12 cellular contexts compared by ENCODE assay signal in genomic region chr6:127519469-127519785, GRCh38. TPM values are rescaled to one million over a fixed set of nuclear protein-coding genes. Genes with fewer than 3 reads are reported as not detected.
DNase-seq lines count a peak whose midpoint lies in the region; ATAC-seq and TF ChIP-seq lines count a peak whose summit lies in the region.
"Had no signal": no experiment of that assay in that cellular context is flagged by ENCODE, and none has a peak within 500 bp of the region (broad histone marks: within the 10 kb centered on the region; RNA-seq: fewer than 3 reads in every experiment).

No MANE protein-coding gene starts in this region.

- TF ChIP-seq CTCF in foreskin fibroblast (IDR thresholded peaks at IDR 0.05; ENCODE audit: low read depth, low read length): no peak

- CTCF ChIA-PET in activated CD4-positive, alpha-beta memory T cell treated with anti-CD3 and anti-CD28 coated beads, Interleukin-2, amount 10 ng/mL, durations not matched to agents 7 days and 5 days (lab: Charles Lee): interaction anchor here (1.4 to 8.8 kb wide), 5 partner anchors 9 to 253 kb away, joined by 4 to 128 read pairs (median 33); partner anchors contain the start of gene RNF146

- H3K36me3 Mint-ChIP-seq in activated CD4-positive, alpha-beta T cell treated with anti-CD3 and anti-CD28 coated beads, Interleukin-2, amount 10 ng/mL, durations not matched to agents 24 days and 14 days (ENCODE audit: low read depth): peaks cover 7% of the 10 kb centered on the region
- H3K36me3 Mint-ChIP-seq in activated CD4-positive, alpha-beta memory T cell treated with anti-CD3 and anti-CD28 coated beads, Interleukin-2, amount 10 ng/mL, durations not matched to agents 7 days and 5 days (ENCODE audit: low read depth): peaks cover 4% of the 10 kb centered on the region

- H3K9me3 ChIP-seq in skeletal muscle satellite cell (replicated peaks; ENCODE audit: low read length): no peaks in the 10 kb centered on the region
- H3K9me3 ChIP-seq: heart right ventricle had no signal

- ATAC-seq in HG03521 (IDR thresholded peaks at IDR 0.05; ENCODE audit: unreplicated experiment) (no peak), GM18909 (IDR thresholded peaks at IDR 0.05; ENCODE audit: poor library complexity, unreplicated experiment) (no peak)
- ATAC-seq: naive thymus-derived CD8-positive, alpha-beta T cell; PC-3 had no signal

- H3K27ac Mint-ChIP-seq in activated CD4-positive, alpha-beta T cell treated with anti-CD3 and anti-CD28 coated beads, Interleukin-2, amount 10 ng/mL, durations not matched to agents 24 days and 14 days: peak overlapping the region; percentile 88
- peak overlapping the region; percentile 54 for H3K27ac Mint-ChIP-seq in activated CD4-positive, alpha-beta memory T cell treated with anti-CD3 and anti-CD28 coated beads, Interleukin-2, amount 10 ng/mL, durations not matched to agents 7 days and 5 days
- H3K27ac Mint-ChIP-seq: naive thymus-derived CD8-positive, alpha-beta T cell had no signal

- no peak for DNase-seq in activated CD4-positive, alpha-beta T cell treated with anti-CD3 and anti-CD28 coated beads, Interleukin-2, amount 10 ng/mL, durations not matched to agents 24 days and 14 days
- DNase-seq in activated CD4-positive, alpha-beta T cell treated with anti-CD3 and anti-CD28 coated beads for 4 hours: no peak
- no peak for DNase-seq in activated CD4-positive, alpha-beta memory T cell treated with anti-CD3 and anti-CD28 coated beads, Interleukin-2, amount 10 ng/mL, durations not matched to agents 7 days and 5 days
- DNase-seq in foreskin fibroblast: no peak
- no peak for DNase-seq in NOMO-1 treated with DMSO at 0.1 percent for 48 hours (lab: John Stamatoyannopoulos, UW; ENCODE audit: unreplicated experiment)
- DNase-seq: naive thymus-derived CD8-positive, alpha-beta T cell; PC-3 had no signal

- H3K27me3 ChIP-seq in skeletal muscle satellite cell (ENCODE audit: control insufficient read depth, insufficient read depth, low read length): peaks cover 12% of the 10 kb centered on the region

- H3K9ac ChIP-seq in skeletal muscle satellite cell (ENCODE audit: low read depth, low read length): peak overlapping the region; percentile 4

- H3K9me3 Mint-ChIP-seq in activated CD4-positive, alpha-beta T cell treated with anti-CD3 and anti-CD28 coated beads, Interleukin-2, amount 10 ng/mL, durations not matched to agents 24 days and 14 days: no peaks in the 10 kb centered on the region
- H3K9me3 Mint-ChIP-seq in activated CD4-positive, alpha-beta memory T cell treated with anti-CD3 and anti-CD28 coated beads, Interleukin-2, amount 10 ng/mL, durations not matched to agents 7 days and 5 days: no peaks in the 10 kb centered on the region

- peak overlapping the region; percentile 80 for H3K4me2 ChIP-seq in skeletal muscle satellite cell (ENCODE audit: low read length)

- no peaks in the 10 kb centered on the region for H3K36me3 ChIP-seq in skeletal muscle satellite cell (ENCODE audit: insufficient read depth, low read length)
- H3K36me3 ChIP-seq: heart right ventricle had no signal

- H3K4me3 Mint-ChIP-seq in activated CD4-positive, alpha-beta T cell treated with anti-CD3 and anti-CD28 coated beads, Interleukin-2, amount 10 ng/mL, durations not matched to agents 24 days and 14 days: peak overlapping the region; percentile 90
- H3K4me3 Mint-ChIP-seq in activated CD4-positive, alpha-beta memory T cell treated with anti-CD3 and anti-CD28 coated beads, Interleukin-2, amount 10 ng/mL, durations not matched to agents 7 days and 5 days: peak overlapping the region; percentile 79

- peaks cover 41% of the 10 kb centered on the region for H3K27me3 Mint-ChIP-seq in activated CD4-positive, alpha-beta T cell treated with anti-CD3 and anti-CD28 coated beads, Interleukin-2, amount 10 ng/mL, durations not matched to agents 24 days and 14 days
- H3K27me3 Mint-ChIP-seq in activated CD4-positive, alpha-beta memory T cell treated with anti-CD3 and anti-CD28 coated beads, Interleukin-2, amount 10 ng/mL, durations not matched to agents 7 days and 5 days: peaks cover 19% of the 10 kb centered on the region

- POLR2A ChIA-PET in activated CD4-positive, alpha-beta memory T cell treated with anti-CD3 and anti-CD28 coated beads, Interleukin-2, amount 10 ng/mL, durations not matched to agents 7 days and 5 days (lab: Charles Lee): interaction anchor here (0.7 to 1.1 kb wide), 4 partner anchors 15 to 175 kb away, joined by 3 to 4 read pairs (median 3); no protein-coding TSS in a partner anchor

- intact Hi-C loops in activated CD4-positive, alpha-beta T cell treated with anti-CD3 and anti-CD28 coated beads, Interleukin-2, amount 10 ng/mL, durations not matched to agents 24 days and 14 days (cut with micrococcal nuclease): loop anchor here (2.0 to 10.0 kb wide), 4 partner anchors 15 to 1725 kb away; partner anchors contain the start of genes NCOA7 and RNF146

- H3K4me1 Mint-ChIP-seq in activated CD4-positive, alpha-beta T cell treated with anti-CD3 and anti-CD28 coated beads, Interleukin-2, amount 10 ng/mL, durations not matched to agents 24 days and 14 days: peaks cover 31% of the 10 kb centered on the region
- H3K4me1 Mint-ChIP-seq in activated CD4-positive, alpha-beta memory T cell treated with anti-CD3 and anti-CD28 coated beads, Interleukin-2, amount 10 ng/mL, durations not matched to agents 7 days and 5 days: peaks cover 39% of the 10 kb centered on the region

- H3K4me3 ChIP-seq in foreskin fibroblast (ENCODE audit: low read depth in 1 of 2, low read length in 2 of 2) (peak overlapping the region; percentile 39 to 43), skeletal muscle satellite cell (ENCODE audit: low read length) (peak overlapping the region; percentile 68)

- peaks cover 16% of the 10 kb centered on the region for H3K4me1 ChIP-seq in skeletal muscle satellite cell (ENCODE audit: control insufficient read depth, insufficient read depth, low read length)

RNA-seq across cellular contexts. Expression of gene C6orf58, which starts 57.5 kb away (rescaled TPM):
- total RNA-seq in activated CD4-positive, alpha-beta T cell treated with anti-CD3 and anti-CD28 coated beads, Interleukin-2, amount 10 ng/mL, durations not matched to agents 24 days and 14 days: not detected in 2 replicates
- not detected for total RNA-seq in activated CD4-positive, alpha-beta memory T cell treated with anti-CD3 and anti-CD28 coated beads, Interleukin-2, amount 10 ng/mL, durations not matched to agents 7 days and 5 days
- 0.44 TPM in 1 of 2 replicates, not detected in the other for total RNA-seq in skeletal muscle satellite cell (2012; rRNA removed)
- total RNA-seq: heart right ventricle; naive thymus-derived CD8-positive, alpha-beta T cell; PC-3; urinary bladder had no signal
